1 cellular context compared by ENCODE assay signal in the genomic region with DNA sequence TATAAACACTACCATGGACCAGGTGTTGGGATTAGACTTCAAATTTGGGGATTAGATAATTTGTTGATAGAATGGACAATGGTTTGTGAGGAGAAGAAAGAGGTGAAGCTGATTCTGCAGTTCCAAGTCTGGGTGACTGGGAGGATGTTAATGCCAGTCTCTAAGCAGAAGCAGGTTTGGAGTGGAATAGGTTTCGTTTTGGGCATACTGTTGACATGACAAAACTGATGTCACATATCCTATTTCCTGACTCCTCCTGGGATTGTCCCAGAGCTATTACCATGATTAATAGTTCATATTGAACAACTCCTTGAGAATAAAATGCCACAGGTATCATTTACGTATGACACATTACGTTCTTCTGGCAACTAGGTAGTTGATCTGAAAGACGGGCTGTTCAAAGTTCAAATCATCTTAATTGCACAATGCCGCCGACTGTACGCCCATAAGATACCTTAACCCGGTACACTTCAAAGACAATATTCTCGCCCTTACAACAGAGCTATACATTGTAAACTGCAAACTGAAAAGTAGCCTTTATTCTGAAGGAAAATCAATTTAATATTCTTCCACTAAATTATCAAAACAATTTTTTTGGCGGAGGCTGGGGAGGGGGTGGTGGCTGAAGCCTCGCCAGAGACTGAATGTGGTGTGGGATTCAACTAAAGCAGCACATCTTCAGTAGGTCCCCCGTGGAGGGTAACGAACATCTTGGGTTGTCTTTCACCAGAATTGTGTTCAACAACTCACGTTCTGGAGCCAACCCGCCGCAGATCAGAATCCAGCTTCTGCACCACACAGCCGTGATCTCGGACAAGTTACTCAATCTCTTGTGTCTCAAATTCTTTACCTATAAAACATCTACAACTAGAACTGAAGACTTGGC.
TF ChIP-seq lines count a peak whose summit lies in the region.

No MANE protein-coding gene starts in this region.

TF ChIP-seq in SK-N-SH treated with all-trans-retinoic acid at 6 μM for 48 hours, 23 proteins besides CTCF, POLR2A, EP300 and RAD21 (continued from another document):
- TF ChIP-seq, protein P1, sequence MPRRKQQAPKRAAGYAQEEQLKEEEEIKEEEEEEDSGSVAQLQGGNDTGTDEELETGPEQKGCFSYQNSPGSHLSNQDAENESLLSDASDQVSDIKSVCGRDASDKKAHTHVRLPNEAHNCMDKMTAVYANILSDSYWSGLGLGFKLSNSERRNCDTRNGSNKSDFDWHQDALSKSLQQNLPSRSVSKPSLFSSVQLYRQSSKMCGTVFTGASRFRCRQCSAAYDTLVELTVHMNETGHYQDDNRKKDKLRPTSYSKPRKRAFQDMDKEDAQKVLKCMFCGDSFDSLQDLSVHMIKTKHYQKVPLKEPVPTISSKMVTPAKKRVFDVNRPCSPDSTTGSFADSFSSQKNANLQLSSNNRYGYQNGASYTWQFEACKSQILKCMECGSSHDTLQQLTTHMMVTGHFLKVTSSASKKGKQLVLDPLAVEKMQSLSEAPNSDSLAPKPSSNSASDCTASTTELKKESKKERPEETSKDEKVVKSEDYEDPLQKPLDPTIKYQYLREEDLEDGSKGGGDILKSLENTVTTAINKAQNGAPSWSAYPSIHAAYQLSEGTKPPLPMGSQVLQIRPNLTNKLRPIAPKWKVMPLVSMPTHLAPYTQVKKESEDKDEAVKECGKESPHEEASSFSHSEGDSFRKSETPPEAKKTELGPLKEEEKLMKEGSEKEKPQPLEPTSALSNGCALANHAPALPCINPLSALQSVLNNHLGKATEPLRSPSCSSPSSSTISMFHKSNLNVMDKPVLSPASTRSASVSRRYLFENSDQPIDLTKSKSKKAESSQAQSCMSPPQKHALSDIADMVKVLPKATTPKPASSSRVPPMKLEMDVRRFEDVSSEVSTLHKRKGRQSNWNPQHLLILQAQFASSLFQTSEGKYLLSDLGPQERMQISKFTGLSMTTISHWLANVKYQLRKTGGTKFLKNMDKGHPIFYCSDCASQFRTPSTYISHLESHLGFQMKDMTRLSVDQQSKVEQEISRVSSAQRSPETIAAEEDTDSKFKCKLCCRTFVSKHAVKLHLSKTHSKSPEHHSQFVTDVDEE (CRISPR knock-in tag; IDR thresholded peaks at IDR 0.05) = no peak
- TF ChIP-seq ZNF70 (CRISPR knock-in tag; IDR thresholded peaks at IDR 0.05) = no peak
- TF ChIP-seq, protein P2, sequence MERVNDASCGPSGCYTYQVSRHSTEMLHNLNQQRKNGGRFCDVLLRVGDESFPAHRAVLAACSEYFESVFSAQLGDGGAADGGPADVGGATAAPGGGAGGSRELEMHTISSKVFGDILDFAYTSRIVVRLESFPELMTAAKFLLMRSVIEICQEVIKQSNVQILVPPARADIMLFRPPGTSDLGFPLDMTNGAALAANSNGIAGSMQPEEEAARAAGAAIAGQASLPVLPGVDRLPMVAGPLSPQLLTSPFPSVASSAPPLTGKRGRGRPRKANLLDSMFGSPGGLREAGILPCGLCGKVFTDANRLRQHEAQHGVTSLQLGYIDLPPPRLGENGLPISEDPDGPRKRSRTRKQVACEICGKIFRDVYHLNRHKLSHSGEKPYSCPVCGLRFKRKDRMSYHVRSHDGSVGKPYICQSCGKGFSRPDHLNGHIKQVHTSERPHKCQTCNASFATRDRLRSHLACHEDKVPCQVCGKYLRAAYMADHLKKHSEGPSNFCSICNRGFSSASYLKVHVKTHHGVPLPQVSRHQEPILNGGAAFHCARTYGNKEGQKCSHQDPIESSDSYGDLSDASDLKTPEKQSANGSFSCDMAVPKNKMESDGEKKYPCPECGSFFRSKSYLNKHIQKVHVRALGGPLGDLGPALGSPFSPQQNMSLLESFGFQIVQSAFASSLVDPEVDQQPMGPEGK (CRISPR knock-in tag; IDR thresholded peaks at IDR 0.05; ENCODE audit: borderline replicate concordance) = no peak
